In the genomic region with DNA sequence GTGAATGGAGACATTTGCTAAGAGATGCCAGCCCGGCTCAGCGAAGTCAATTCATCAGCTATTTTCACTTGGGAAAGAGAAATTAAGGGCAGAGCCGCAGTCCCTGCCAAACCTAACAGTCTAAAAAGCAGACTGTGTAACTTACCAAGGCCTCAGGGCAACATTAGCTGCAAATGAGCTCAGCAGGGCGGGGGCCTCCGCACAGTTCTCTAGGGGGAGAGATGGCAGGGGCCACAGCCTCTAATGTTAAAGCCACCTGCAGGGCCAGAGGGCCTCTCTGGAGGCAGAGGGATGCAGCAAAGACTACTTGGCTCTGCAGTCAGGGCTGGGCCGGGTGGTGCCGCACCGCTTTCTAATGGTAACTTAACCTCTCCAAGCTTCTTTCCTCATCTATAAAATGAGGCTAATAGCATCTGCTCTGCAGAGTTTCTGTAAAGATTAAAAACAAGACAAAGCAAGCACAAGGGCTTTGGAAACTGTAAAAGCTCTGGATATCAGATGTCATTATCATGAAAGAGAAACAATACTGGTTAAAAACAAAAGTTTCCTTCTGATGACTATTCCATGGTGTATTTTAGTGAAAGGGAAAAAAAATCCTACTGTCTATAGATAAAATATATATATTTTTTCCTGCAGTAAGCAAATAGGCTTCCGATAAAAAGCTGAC, we compare ENCODE assay signal across 23 cellular contexts. TPM values are rescaled to one million over a fixed set of nuclear protein-coding genes. Genes with fewer than 3 reads are reported as not detected.
DNase-seq lines count a peak whose midpoint lies in the region; ATAC-seq, FAIRE-seq and TF ChIP-seq lines count a peak whose summit lies in the region.
"Had no signal": no experiment of that assay in that cellular context is flagged by ENCODE, and none has a peak within 500 bp of the region (broad histone marks: within the 10 kb centered on the region; RNA-seq: fewer than 3 reads in every experiment).

No MANE protein-coding gene starts in this region.

- H3K4me1 ChIP-seq in SK-N-SH (ENCODE audit: control insufficient read depth in 1 of 2, insufficient read depth in 2 of 2, low read depth in 1 of 2, low read length in 1 of 2), result peaks cover 9 to 10% of the 10 kb centered on the region in 2 experiments
- no peaks in the 10 kb centered on the region for H3K4me1 ChIP-seq in uterus
- H3K4me1 ChIP-seq: parathyroid adenoma, testis had no signal

- POLR2A ChIA-PET in SK-N-SH (lab: Yijun Ruan, JAX), result interaction anchor here (1.5 kb wide), 1 partner anchor 86 kb away, joined by 5 read pairs; no protein-coding TSS in a partner anchor

- H3K4me2 ChIP-seq in SK-N-SH, result no peak overlapping the region
- H3K4me2 ChIP-seq: KMS-11 had no signal

- ATAC-seq in SK-N-SH treated with all-trans-retinoic acid at 6 μM for 48 hours (no peak; the same call in 2 of the 3 replicates), left colon (peak; percentile 22), Right ventricle myocardium superior (ENCODE audit: poor library complexity) (no peak)
- ATAC-seq: activated T-cell treated with anti-CD3 and anti-CD28 coated beads, Interleukin-2, amount 50 U/mL, for 4 hours had no signal

- 65% methylated on average over 9 of the region's 9 CpGs for WGBS in SK-N-SH (ENCODE audit: low lambda C conversion rate)

- H3K9me3 ChIP-seq in SK-N-SH (no peaks in the 10 kb centered on the region), uterus (no peaks in the 10 kb centered on the region)
- H3K9me3 ChIP-seq: testis had no signal

- H2AFZ ChIP-seq in SK-N-SH (ENCODE audit: low read depth), result no peak overlapping the region
- H2AFZ ChIP-seq: parathyroid adenoma had no signal

- no peaks in the 10 kb centered on the region for H3K36me3 ChIP-seq in SK-N-SH (replicated peaks in 1 of 2; ENCODE audit: control insufficient read depth in 1 of 2, insufficient read depth in 2 of 2, low read length in 1 of 2)
- no peaks in the 10 kb centered on the region for H3K36me3 ChIP-seq in uterus

- peaks cover 5% of the 10 kb centered on the region for H3F3A ChIP-seq in SK-N-SH (replicated peaks; ENCODE audit: insufficient read depth)

- no peaks in the 10 kb centered on the region for H4K20me1 ChIP-seq in SK-N-SH (ENCODE audit: insufficient read depth)

- H3K9me2 ChIP-seq in SK-N-SH, result no peaks in the 10 kb centered on the region

- H3K27ac ChIP-seq in SK-N-SH (ENCODE audit: low read depth in 2 of 2, low read length in 1 of 2), result peak overlapping the region in 1 of 2 experiments; percentile 30; a peak in 1 of 4 replicates
- peak overlapping the region; percentile 45; the same call in 1 of the 2 replicates for H3K27ac ChIP-seq in VCaP
- no peak overlapping the region for H3K27ac ChIP-seq in uterus
- H3K27ac ChIP-seq: KMS-11, parathyroid adenoma, testis had no signal

- intact Hi-C loops in left colon (cut with DNase I, micrococcal nuclease) (no loop called here), Right ventricle myocardium superior (cut with DNase I) (no loop called here), uterus (cut with DNase I; ENCODE audit: low total_unique reads) (no loop called here)

- TF ChIP-seq EP300 in SK-N-SH (IDR thresholded peaks at IDR 0.05; ENCODE audit: borderline replicate concordance in 1 of 2, low read depth in 1 of 2, low read length in 1 of 2), result no peak

- TF ChIP-seq CTCF in SK-N-SH (IDR thresholded peaks at IDR 0.05) (no peak), VCaP (conservative IDR thresholded peaks at IDR 0.05) (no peak), uterus (IDR thresholded peaks at IDR 0.05) (no peak)

- CTCF ChIA-PET in SK-N-SH (lab: Yijun Ruan, JAX), result interaction anchor here (1.1 to 1.8 kb wide), 9 partner anchors 9 to 334 kb away, joined by 3 to 9 read pairs (median 5); a partner anchor contains a TSS

- TF ChIP-seq RAD21 in SK-N-SH (IDR thresholded peaks at IDR 0.05; ENCODE audit: low read length), result no peak

- FAIRE-seq in GM12891 (lab: Jason Lieb, UNC), result no peak
- FAIRE-seq: A204.1, TTC549 had no signal

- TF ChIP-seq POLR2A in uterus (IDR thresholded peaks at IDR 0.05), result no peak
- no peak for TF ChIP-seq POLR2A in GM12891 (IDR thresholded peaks at IDR 0.05; ENCODE audit: low read depth, low read length)

- H3K27me3 ChIP-seq in SK-N-SH (ENCODE audit: insufficient read depth) (no peaks in the 10 kb centered on the region), uterus (no peaks in the 10 kb centered on the region)
- H3K27me3 ChIP-seq: testis had no signal

- H3K4me3 ChIP-seq in SK-N-SH (ENCODE audit: low read depth in 2 of 2, low read length in 1 of 2), result no peak overlapping the region
- H3K4me3 ChIP-seq in uterus, result no peak overlapping the region
- H3K4me3 ChIP-seq: skin epidermis, testis had no signal

- DNase-seq in SK-N-SH (peak; percentile 61), left colon (peak in 1 of 2 donors; percentile 61), hepatic stellate cell (ENCODE audit: low spot score) (no peak), Right ventricle myocardium superior (no peak), uterus (no peak), GM12891 (ENCODE audit: insufficient read length, low spot score) (no peak)
- DNase-seq: activated CD4-positive, alpha-beta memory T cell treated with anti-CD3 and anti-CD28 coated beads for 36 hours; activated naive CD8-positive, alpha-beta T cell treated with anti-CD3 and anti-CD28 coated beads, Interleukin-2, amount 10 ng/mL, durations not matched to agents 7 days and 5 days; activated T-cell treated with anti-CD3 and anti-CD28 coated beads, Interleukin-2, amount 50 U/mL, for 4 hours; caudate nucleus; CD4-positive, alpha-beta T cell; effector memory CD4-positive, alpha-beta T cell; NCI-H1436 treated with DMSO at 0.1 percent for 48 hours; NCI-H510A treated with DMSO at 0.1 percent for 48 hours; stimulated activated CD4-positive, alpha-beta T cell treated with anti-CD3 and anti-CD28 coated beads, Interleukin-4, amount 100 ng/mL, for 4 hours; testis had no signal

- H3K9ac ChIP-seq in SK-N-SH, result no peak overlapping the region
- H3K9ac ChIP-seq: KMS-11, parathyroid adenoma had no signal

- no peaks in the 10 kb centered on the region for H3K79me2 ChIP-seq in SK-N-SH (ENCODE audit: insufficient read depth)
- H3K79me2 ChIP-seq: parathyroid adenoma had no signal

TF ChIP-seq in SK-N-SH, 30 proteins besides CTCF, POLR2A, EP300 and RAD21:
- TF ChIP-seq NFIC (IDR thresholded peaks at IDR 0.05; ENCODE audit: borderline replicate concordance), result no peak
- peak; percentile 32 for TF ChIP-seq RCOR1 (IDR thresholded peaks at IDR 0.05; ENCODE audit: low read length)
- no peak for TF ChIP-seq RFX5 (IDR thresholded peaks at IDR 0.05; ENCODE audit: low read length)
- no peak for TF ChIP-seq SMC3 (IDR thresholded peaks at IDR 0.05; ENCODE audit: low read depth, low read length)
- TF ChIP-seq SIN3A (IDR thresholded peaks at IDR 0.05; ENCODE audit: borderline replicate concordance, low read depth, low read length), result no peak
- TF ChIP-seq TEAD4 (IDR thresholded peaks at IDR 0.05; ENCODE audit: borderline replicate concordance, insufficient read depth), result no peak
- no peak for TF ChIP-seq NRF1 (IDR thresholded peaks at IDR 0.05; ENCODE audit: low read depth, low read length)
- no peak for TF ChIP-seq GABPA (IDR thresholded peaks at IDR 0.05; ENCODE audit: low read depth)

TF ChIP-seq in SK-N-SH treated with all-trans-retinoic acid at 6 μM for 48 hours, 23 proteins besides CTCF, POLR2A, EP300 and RAD21:
- TF ChIP-seq TOX (CRISPR knock-in tag; IDR thresholded peaks at IDR 0.05; ENCODE audit: borderline replicate concordance) (no peak), ZFP30 (CRISPR knock-in tag; IDR thresholded peaks at IDR 0.05) (no peak), ZC3H10 (CRISPR knock-in tag; IDR thresholded peaks at IDR 0.05) (no peak)

TF ChIP-seq in GM12891, 5 proteins besides CTCF, POLR2A, EP300 and RAD21:
- TF ChIP-seq SPI1 (IDR thresholded peaks at IDR 0.05; ENCODE audit: low read depth, low read length), result no peak
- no peak for TF ChIP-seq POU2F2 (IDR thresholded peaks at IDR 0.05; ENCODE audit: low read depth, low read length)
- no peak for TF ChIP-seq POLR2AphosphoS5 (IDR thresholded peaks at IDR 0.05; ENCODE audit: low read depth, low read length)
- TF ChIP-seq TAF1 (IDR thresholded peaks at IDR 0.05; ENCODE audit: low read depth, low read length), result no peak
- TF ChIP-seq PAX5 (IDR thresholded peaks at IDR 0.05; ENCODE audit: insufficient read depth, low read length, severe bottlenecking), result no peak

RNA-seq across cellular contexts. Expression of a gene that starts 13.4 kb away (rescaled TPM):
- 12.7 and 16.1 TPM in 2 replicates for polyA plus RNA-seq in SK-N-SH (2012; rRNA removed)
- polyA plus RNA-seq in SK-N-SH (2012; cell fraction: cytosol; rRNA removed), result 8.0 and 9.6 TPM in 2 replicates
- 8.2 and 12.0 TPM in 2 replicates for polyA plus RNA-seq in SK-N-SH (2012; cell fraction: nucleus; rRNA removed)
- total RNA-seq in left colon, result 100 to 1,000 TPM; 206 to 463 TPM
- total RNA-seq in Right ventricle myocardium superior, result 2.0 TPM
- total RNA-seq in uterus, result 10 to 100 TPM in 3 of 4 donors, 1 to 10 TPM in 1; 2.0 to 13.2 (median 12.4) TPM
- not detected for polyA plus RNA-seq in GM12891 (2012; ENCODE audit: low read depth, missing spikeins)
- total RNA-seq: activated naive CD8-positive, alpha-beta T cell treated with anti-CD3 and anti-CD28 coated beads, Interleukin-2, amount 10 ng/mL, durations not matched to agents 7 days and 5 days had no signal

Comparison
In these comparisons a context has a peak if more than half of its experiments do, and no peak if none do; other contexts are left out.
1. RNA of a gene that starts 13.4 kb away (total RNA-seq): 206 to 463 TPM in left colon; 2.0 to 13.2 TPM in uterus and 2.0 TPM in Right ventricle myocardium superior (single experiment); every median in the first group is over 10 times any median in the second.